26 cellular contexts compared by ENCODE assay signal in genomic region chrX:40485427-40485826, GRCh38.
DNase-seq lines count a peak whose midpoint lies in the region; ATAC-seq, FAIRE-seq and TF ChIP-seq lines count a peak whose summit lies in the region.
"Had no signal": no experiment of that assay in that cellular context is flagged by ENCODE, and none has a peak within 500 bp of the region (broad histone marks: within the 10 kb centered on the region; RNA-seq: fewer than 3 reads in every experiment).

No MANE protein-coding gene starts in this region.

- WGBS in K562 (ENCODE audit: insufficient coverage, low coverage, missing lambda C conversion rate) = 37% methylated on average over 2 of the region's 2 CpGs
- WGBS in heart right ventricle, 2 donors = 95 to 97% methylated on average over 2 of the region's 2 CpGs

- no peak for TF ChIP-seq RAD21 in K562 (CRISPR knock-in tag; conservative IDR thresholded peaks at IDR 0.05 in 1 of 2, IDR thresholded peaks at IDR 0.05 in 1 of 2)

- no peaks in the 10 kb centered on the region for H3K27me3 ChIP-seq in K562 (ENCODE audit: control insufficient read depth in 2 of 2, insufficient read depth in 2 of 2, low read length in 2 of 2)
- H3K27me3 ChIP-seq in parathyroid adenoma (ENCODE audit: control insufficient read depth, insufficient read depth, low read length) = no peaks in the 10 kb centered on the region
- peaks cover 0 to 33% (median 0%) of the 10 kb centered on the region in 7 donors for H3K27me3 ChIP-seq in heart right ventricle
- H3K27me3 ChIP-seq: BE2C had no signal

- no peaks in the 10 kb centered on the region for H3K79me2 ChIP-seq in K562 (ENCODE audit: control insufficient read depth, insufficient read depth, low read length)
- no peaks in the 10 kb centered on the region for H3K79me2 ChIP-seq in parathyroid adenoma

- DNase-seq in K562 (ENCODE audit: extremely low read depth in 1 of 4, low spot score in 3 of 4) = no peak
- no peak for DNase-seq in heart right ventricle
- no peak for DNase-seq in NCI-H345 (lab: John Stamatoyannopoulos, UW)
- DNase-seq in NCI-H774 (lab: John Stamatoyannopoulos, UW) = no peak
- DNase-seq: 8988T; ACHN; BE2C; C1 segment of cervical spinal cord; CD4-positive, alpha-beta memory T cell; CD4-positive, CD25-positive, alpha-beta regulatory T cell; CD8-positive, alpha-beta memory T cell; COR-L47; DMS 273 treated with DMSO at 0.1 percent for 48 hours; DMS153; DMS53; DMS79; DND-41; EL; GDM1 had no signal

- POLR2A ChIA-PET in HEK293 (lab: Yijun Ruan, JAX) = no interaction called here
- POLR2A ChIA-PET in K562 (lab: Yijun Ruan, JAX) = no interaction called here

- H3K4me3 ChIP-seq in HEK293 (ENCODE audit: low read depth, low read length) = no peak overlapping the region
- no peak overlapping the region for H3K4me3 ChIP-seq in K562
- H3K4me3 ChIP-seq in parathyroid adenoma (ENCODE audit: low read depth, low read length) = no peak overlapping the region
- no peak overlapping the region for H3K4me3 ChIP-seq in heart right ventricle
- H3K4me3 ChIP-seq: BLaER1, GM12878 had no signal

- no peak for FAIRE-seq in K562 (lab: Jason Lieb, UNC)
- FAIRE-seq: A204.1, GM12878, GM12892, GM18507 had no signal

- no peak for TF ChIP-seq POLR2A in K562 (conservative IDR thresholded peaks at IDR 0.05)

- no peaks in the 10 kb centered on the region for H3K9me1 ChIP-seq in K562 (ENCODE audit: control insufficient read depth, insufficient read depth, low read length)

- ATAC-seq in K562 (no peak), heart right ventricle (no peak)
- ATAC-seq: GM12878 had no signal

- no peaks in the 10 kb centered on the region for H3K36me3 ChIP-seq in HEK293 (ENCODE audit: control insufficient read depth in 2 of 2, insufficient read depth in 1 of 2, low read length in 2 of 2)
- H3K36me3 ChIP-seq in K562 (ENCODE audit: control insufficient read depth, insufficient read depth, low read length) = no peaks in the 10 kb centered on the region
- H3K36me3 ChIP-seq in parathyroid adenoma (ENCODE audit: control insufficient read depth, insufficient read depth, low read length) = no peaks in the 10 kb centered on the region
- no peaks in the 10 kb centered on the region for H3K36me3 ChIP-seq in heart right ventricle
- H3K36me3 ChIP-seq: BE2C, BLaER1 had no signal

- no peaks in the 10 kb centered on the region for H4K20me1 ChIP-seq in K562 (replicated peaks; ENCODE audit: control insufficient read depth, insufficient read depth, low read length)
- H4K20me1 ChIP-seq: BLaER1 had no signal

- no peak overlapping the region for H2AFZ ChIP-seq in K562 (ENCODE audit: low read depth, low read length)
- H2AFZ ChIP-seq in parathyroid adenoma = no peak overlapping the region

- TF ChIP-seq EP300 in K562 (IDR thresholded peaks at IDR 0.05; ENCODE audit: low read length) = no peak

- H3K9me3 ChIP-seq in HEK293 (ENCODE audit: control insufficient read depth, insufficient read depth, low read depth, low read length) (no peaks in the 10 kb centered on the region), K562 (replicated peaks; ENCODE audit: control insufficient read depth, insufficient read depth, low read depth, low read length) (no peaks in the 10 kb centered on the region), parathyroid adenoma (ENCODE audit: control insufficient read depth, low read length) (no peaks in the 10 kb centered on the region), heart right ventricle (peaks cover 0 to 24% (median 0%) of the 10 kb centered on the region in 11 donors)
- H3K9me3 ChIP-seq: BE2C had no signal

- no peaks in the 10 kb centered on the region for H3K4me1 ChIP-seq in HEK293 (ENCODE audit: control insufficient read depth, insufficient read depth, low read length)
- H3K4me1 ChIP-seq in K562 (replicated peaks in 1 of 2; ENCODE audit: control insufficient read depth in 2 of 2, insufficient read depth in 2 of 2, low read length in 2 of 2) = peaks cover 0 to 12% of the 10 kb centered on the region in 2 experiments; a peak in 3 of 5 replicates
- peaks cover 12% of the 10 kb centered on the region for H3K4me1 ChIP-seq in parathyroid adenoma
- no peaks in the 10 kb centered on the region for H3K4me1 ChIP-seq in heart right ventricle
- H3K4me1 ChIP-seq: BE2C, BLaER1 had no signal

- in situ Hi-C loops in K562 (cut with MboI) = no loop called here

- TF ChIP-seq CTCF in HEK293 (tag by site-specific recombination; IDR thresholded peaks at IDR 0.05) = no peak
- TF ChIP-seq CTCF in K562 (IDR thresholded peaks at IDR 0.05 in 2 of 3, conservative IDR thresholded peaks at IDR 0.05 in 1 of 3; ENCODE audit: insufficient read depth in 2 of 3, low read depth in 1 of 3, low read length in 3 of 3) = no peak
- no peak for TF ChIP-seq CTCF in parathyroid adenoma (IDR thresholded peaks at IDR 0.05)
- TF ChIP-seq CTCF in heart right ventricle (IDR thresholded peaks at IDR 0.05) = no peak

- no TSS peak for BruUV-seq in K562 (replicated peaks; lab: Mats Ljungman, UMichigan)

- H3K27ac ChIP-seq in HEK293 (ENCODE audit: extremely low read depth, low read depth, low read length) (no peak overlapping the region), K562 (ENCODE audit: extremely low read depth, low read depth, low read length) (no peak overlapping the region), parathyroid adenoma (peak overlapping the region; percentile 91), heart right ventricle (no peak overlapping the region)
- H3K27ac ChIP-seq: BLaER1 had no signal

- CTCF ChIA-PET in HEK293 (lab: Yijun Ruan, JAX) (interaction anchor here (0.7 to 1.0 kb wide), 2 partner anchors 10 to 13 kb away, joined by 3 read pairs; no protein-coding TSS in a partner anchor), K562 (lab: Yijun Ruan, JAX; ENCODE audit: low intra/inter-chr PET ratio) (no interaction called here)

- no peak overlapping the region for H3K9ac ChIP-seq in K562 (ENCODE audit: insufficient read depth in 1 of 2, low read depth in 2 of 2, low read length in 2 of 2)
- no peak overlapping the region for H3K9ac ChIP-seq in parathyroid adenoma
- H3K9ac ChIP-seq: BLaER1 had no signal

- intact Hi-C loops in K562 (cut with micrococcal nuclease) (no loop called here), heart right ventricle (cut with DNase I) (no loop called here)

- H3K4me2 ChIP-seq in K562 (ENCODE audit: insufficient read depth, low read length) (no peak overlapping the region), parathyroid adenoma (ENCODE audit: low read length) (no peak overlapping the region)
- H3K4me2 ChIP-seq: BLaER1 had no signal

TF ChIP-seq in HEK293, 187 proteins besides CTCF, POLR2A, EP300 and RAD21 (continues in another document):
- TF ChIP-seq, protein P1, sequence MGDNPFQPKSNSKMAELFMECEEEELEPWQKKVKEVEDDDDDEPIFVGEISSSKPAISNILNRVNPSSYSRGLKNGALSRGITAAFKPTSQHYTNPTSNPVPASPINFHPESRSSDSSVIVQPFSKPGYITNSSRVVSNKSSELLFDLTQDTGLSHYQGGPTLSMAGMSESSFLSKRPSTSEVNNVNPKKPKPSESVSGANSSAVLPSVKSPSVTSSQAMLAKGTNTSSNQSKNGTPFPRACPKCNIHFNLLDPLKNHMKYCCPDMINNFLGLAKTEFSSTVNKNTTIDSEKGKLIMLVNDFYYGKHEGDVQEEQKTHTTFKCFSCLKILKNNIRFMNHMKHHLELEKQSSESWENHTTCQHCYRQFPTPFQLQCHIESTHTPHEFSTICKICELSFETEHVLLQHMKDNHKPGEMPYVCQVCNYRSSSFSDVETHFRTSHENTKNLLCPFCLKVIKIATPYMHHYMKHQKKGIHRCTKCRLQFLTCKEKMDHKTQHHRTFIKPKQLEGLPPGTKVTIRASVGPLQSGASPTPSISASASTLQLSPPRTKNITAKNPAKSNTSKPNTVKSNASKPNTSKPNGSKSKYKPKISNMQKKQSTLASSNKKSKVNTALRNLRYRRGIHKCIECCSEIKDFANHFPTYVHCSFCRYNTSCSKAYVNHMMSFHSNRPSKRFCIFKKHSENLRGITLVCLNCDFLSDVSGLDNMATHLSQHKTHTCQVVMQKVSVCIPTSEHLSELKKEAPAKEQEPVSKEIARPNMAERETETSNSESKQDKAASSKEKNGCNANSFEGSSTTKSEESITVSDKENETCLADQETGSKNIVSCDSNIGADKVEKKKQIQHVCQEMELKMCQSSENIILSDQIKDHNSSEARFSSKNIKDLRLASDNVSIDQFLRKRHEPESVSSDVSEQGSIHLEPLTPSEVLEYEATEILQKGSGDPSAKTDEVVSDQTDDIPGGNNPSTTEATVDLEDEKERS (tag by site-specific recombination; IDR thresholded peaks at IDR 0.05) = 0 out of 2 replicates have a peak, but pooled peaks have one; percentile 44
- no peak for TF ChIP-seq ZNF548 (tag by site-specific recombination; IDR thresholded peaks at IDR 0.05)

TF ChIP-seq in K562, 482 proteins besides CTCF, POLR2A, EP300 and RAD21:
- TF ChIP-seq GTF2B (IDR thresholded peaks at IDR 0.05; ENCODE audit: extremely low read depth, insufficient read length) = no peak
- peak; percentile 93 for TF ChIP-seq ZNF146 (CRISPR knock-in tag; IDR thresholded peaks at IDR 0.05; ENCODE audit: unreplicated experiment)
- TF ChIP-seq, protein P2, sequence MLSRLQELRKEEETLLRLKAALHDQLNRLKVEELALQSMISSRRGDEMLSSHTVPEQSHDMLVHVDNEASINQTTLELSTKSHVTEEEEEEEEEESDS (CRISPR knock-in tag; IDR thresholded peaks at IDR 0.05) = no peak
- peak; percentile 35 for TF ChIP-seq RBM25 (IDR thresholded peaks at IDR 0.05; ENCODE audit: low read depth, low read length, severe bottlenecking)
- TF ChIP-seq FOXA3 (CRISPR knock-in tag; conservative IDR thresholded peaks at IDR 0.05 in 1 of 2, IDR thresholded peaks at IDR 0.05 in 1 of 2) = no peak

Comparison
In these comparisons a context has a peak if more than half of its experiments do, and no peak if none do; other contexts are left out.
1. Of the 44 proteins assayed by ChIP-seq in both K562 and HEK293: peak only in K562: none; only in HEK293: none; in both: ZNF146; in neither: 43.